In the genomic region with DNA sequence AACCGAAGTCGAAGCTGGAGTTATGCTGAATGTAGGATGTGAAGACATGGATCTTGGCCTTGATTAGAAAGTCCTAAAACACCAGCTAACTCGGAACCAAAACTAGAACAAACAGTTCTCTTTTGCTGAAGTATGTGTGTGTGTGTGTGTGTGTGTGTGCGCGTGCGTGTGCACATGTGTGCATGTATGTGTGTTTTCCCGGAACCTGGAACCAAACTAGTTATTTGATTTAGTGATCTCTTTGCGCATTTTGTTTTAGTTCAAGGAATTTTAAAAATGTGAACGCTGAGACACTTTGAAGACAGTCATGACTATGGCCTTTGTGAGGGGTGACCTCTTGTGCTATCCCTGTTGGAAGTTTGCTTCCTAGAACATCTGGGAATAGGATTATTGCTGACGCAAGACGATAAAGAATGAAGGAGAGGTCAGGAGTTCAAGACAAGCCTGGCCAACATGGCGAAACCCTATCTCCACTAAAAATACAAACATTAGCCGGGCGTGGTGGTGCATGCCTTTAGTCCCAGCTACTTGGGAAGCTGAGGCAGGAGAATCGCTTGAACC, we compare ENCODE assay signal across 14 cellular contexts. TPM values are rescaled to one million over a fixed set of nuclear protein-coding genes. Genes with fewer than 3 reads are reported as not detected.
DNase-seq lines count a peak whose midpoint lies in the region; ATAC-seq, FAIRE-seq and TF ChIP-seq lines count a peak whose summit lies in the region.
"Had no signal": no experiment of that assay in that cellular context is flagged by ENCODE, and none has a peak within 500 bp of the region (broad histone marks: within the 10 kb centered on the region; RNA-seq: fewer than 3 reads in every experiment).

No MANE protein-coding gene starts in this region.

- no peak overlapping the region; the same call in 1 of the 2 replicates for H2AFZ ChIP-seq in GM12878 (ENCODE audit: control insufficient read depth, low read depth, low read length)

- BruUV-seq in GM12878 (replicated peaks; lab: Mats Ljungman, UMichigan): no TSS peak

- H3K4me2 ChIP-seq in GM12878 (ENCODE audit: control insufficient read depth, insufficient read depth): peak overlapping the region; percentile 85; the same call in 1 of the 2 replicates

- H3K27ac Mint-ChIP-seq in activated naive CD4-positive, alpha-beta T cell treated with anti-CD3 and anti-CD28 coated beads, Interleukin-2, amount 10 ng/mL, durations not matched to agents 7 days and 5 days: no peak overlapping the region

- TF ChIP-seq EP300 in GM12878 (IDR thresholded peaks at IDR 0.05; ENCODE audit: borderline replicate concordance in 1 of 2, control insufficient read depth in 1 of 2, low read depth in 2 of 2, low read length in 2 of 2): no peak
- peak in 1 of 4 donors; percentile 21 for TF ChIP-seq EP300 in sigmoid colon (IDR thresholded peaks at IDR 0.05)

- ATAC-seq in GM12878 (no peak), heart right ventricle (peak in 7 of 8 donors; percentile 2 to 54 (median 26)), GM21723 (IDR thresholded peaks at IDR 0.05; ENCODE audit: unreplicated experiment) (no peak), HG03521 (IDR thresholded peaks at IDR 0.05; ENCODE audit: unreplicated experiment) (no peak)

- DNase-seq in COLO829 (ENCODE audit: low spot score) (peak; percentile 42), GM12878 (ENCODE audit: low read depth, low spot score) (no peak), heart right ventricle (no peak), sigmoid colon (no peak), AG20443 (ENCODE audit: low spot score) (no peak)
- no peak for DNase-seq in activated naive CD4-positive, alpha-beta T cell treated with anti-CD3 and anti-CD28 coated beads, Interleukin-2, amount 10 ng/mL, durations not matched to agents 7 days and 5 days
- DNase-seq: mesendoderm; NCI-H187 treated with DMSO at 0.1 percent for 48 hours; small intestine; stimulated activated CD8-positive, alpha-beta memory T cell treated with anti-CD3 and anti-CD28 coated beads, Interleukin-4, amount 100 ng/mL, for 48 hours; T-helper 9 cell had no signal

- no peaks in the 10 kb centered on the region for H3K9me3 Mint-ChIP-seq in activated naive CD4-positive, alpha-beta T cell treated with anti-CD3 and anti-CD28 coated beads, Interleukin-2, amount 10 ng/mL, durations not matched to agents 7 days and 5 days

- H3K36me3 Mint-ChIP-seq in activated naive CD4-positive, alpha-beta T cell treated with anti-CD3 and anti-CD28 coated beads, Interleukin-2, amount 10 ng/mL, durations not matched to agents 7 days and 5 days: no peaks in the 10 kb centered on the region

- peaks cover 12% of the 10 kb centered on the region for H3K4me1 Mint-ChIP-seq in activated naive CD4-positive, alpha-beta T cell treated with anti-CD3 and anti-CD28 coated beads, Interleukin-2, amount 10 ng/mL, durations not matched to agents 7 days and 5 days

- H3K9ac ChIP-seq in GM12878 (ENCODE audit: control insufficient read depth, insufficient read depth, low read length): no peak overlapping the region

- no peaks in the 10 kb centered on the region; the same call in none of the 2 replicates for H3K79me2 ChIP-seq in GM12878 (ENCODE audit: control insufficient read depth, insufficient read depth, low read length)

- peaks cover 13% of the 10 kb centered on the region for H3K4me1 ChIP-seq in GM12878 (ENCODE audit: control insufficient read depth, insufficient read depth, low read length)
- H3K4me1 ChIP-seq in heart right ventricle: peaks cover 18 to 97% (median 79%) of the 10 kb centered on the region in 9 donors
- peaks cover 0 to 40% (median 26%) of the 10 kb centered on the region in 4 donors for H3K4me1 ChIP-seq in sigmoid colon

- TF ChIP-seq POLR2A in GM12878 (IDR thresholded peaks at IDR 0.05; ENCODE audit: low read depth, low read length) (no peak), sigmoid colon (IDR thresholded peaks at IDR 0.05) (no peak)

- H3K9me3 ChIP-seq in GM12878 (replicated peaks; ENCODE audit: control insufficient read depth, insufficient read depth, low read length): no peaks in the 10 kb centered on the region
- no peaks in the 10 kb centered on the region for H3K9me3 ChIP-seq in heart right ventricle
- H3K9me3 ChIP-seq in sigmoid colon: no peaks in the 10 kb centered on the region

- SMC1A ChIA-PET in GM12878 (lab: Charles Lee; ENCODE audit: uncharacterized antibody, unreplicated experiment): interaction anchor here (0.7 to 1.9 kb wide), 4 partner anchors 9 to 424 kb away, joined by 3 to 5 read pairs (median 3); no protein-coding TSS in a partner anchor

- FAIRE-seq in GM12878 (lab: Jason Lieb, UNC): no peak
- FAIRE-seq: small intestine had no signal

- intact Hi-C loops in GM12878 (cut with micrococcal nuclease; ENCODE audit: unreplicated experiment) (loop anchor here (10.0 kb wide), 1 partner anchor 370 kb away; a partner anchor contains a TSS), heart right ventricle (cut with DNase I) (loop anchor here in 1 of 10 donors (10.0 kb wide), 1 partner anchor 60 kb away; no protein-coding TSS in a partner anchor), sigmoid colon (cut with DNase I) (loop anchor here (10.0 kb wide), 1 partner anchor 660 kb away; no protein-coding TSS in a partner anchor)

- H3K27me3 ChIP-seq in GM12878 (replicated peaks in 1 of 2; ENCODE audit: control insufficient read depth in 2 of 2, insufficient read depth in 2 of 2, low read length in 1 of 2): no peaks in the 10 kb centered on the region
- H3K27me3 ChIP-seq in heart right ventricle: no peaks in the 10 kb centered on the region
- H3K27me3 ChIP-seq in sigmoid colon: no peaks in the 10 kb centered on the region

- no peak overlapping the region for H3K4me3 ChIP-seq in GM12878
- H3K4me3 ChIP-seq in heart right ventricle: no peak overlapping the region
- no peak overlapping the region for H3K4me3 ChIP-seq in sigmoid colon

- POLR2A ChIA-PET in GM12878 (lab: Charles Lee): no interaction called here

- in situ Hi-C loops in GM12878 (cut with MboI): no loop called here

- H3K36me3 ChIP-seq in GM12878 (ENCODE audit: control insufficient read depth in 2 of 2, insufficient read depth in 2 of 2, low read length in 1 of 2) (no peaks in the 10 kb centered on the region), heart right ventricle (peaks cover 0 to 52% (median 9%) of the 10 kb centered on the region in 9 donors), sigmoid colon (peaks cover 0 to 36% (median 2%) of the 10 kb centered on the region in 4 donors)

- no peak overlapping the region for H3K4me3 Mint-ChIP-seq in activated naive CD4-positive, alpha-beta T cell treated with anti-CD3 and anti-CD28 coated beads, Interleukin-2, amount 10 ng/mL, durations not matched to agents 7 days and 5 days

- H3K27ac ChIP-seq in GM12878 (ENCODE audit: control insufficient read depth, insufficient read depth) (no peak overlapping the region), heart right ventricle (peak overlapping the region; percentile 50 to 93 (median 79)), sigmoid colon (peak overlapping the region in 3 of 4 donors; percentile 46 to 70 (median 57))

- peaks cover under 1% of the 10 kb centered on the region for H3K27me3 Mint-ChIP-seq in activated naive CD4-positive, alpha-beta T cell treated with anti-CD3 and anti-CD28 coated beads, Interleukin-2, amount 10 ng/mL, durations not matched to agents 7 days and 5 days

- no peak for TF ChIP-seq CTCF in GM12878 (IDR thresholded peaks at IDR 0.05 in 2 of 3, conservative IDR thresholded peaks at IDR 0.05 in 1 of 3; ENCODE audit: control insufficient read depth in 2 of 3, extremely low read depth in 1 of 3, insufficient read depth in 1 of 3, low read depth in 3 of 3, low read length in 3 of 3)
- no peak for TF ChIP-seq CTCF in heart right ventricle (IDR thresholded peaks at IDR 0.05)
- no peak for TF ChIP-seq CTCF in sigmoid colon (IDR thresholded peaks at IDR 0.05)

- H4K20me1 ChIP-seq in GM12878 (ENCODE audit: control insufficient read depth, insufficient read depth): no peaks in the 10 kb centered on the region

- CTCF ChIA-PET in GM12878 (lab: Yijun Ruan, JAX): interaction anchor here (1.2 kb wide), 1 partner anchor 146 kb away, joined by 3 read pairs; no protein-coding TSS in a partner anchor
- CTCF ChIA-PET in activated naive CD4-positive, alpha-beta T cell treated with anti-CD3 and anti-CD28 coated beads, Interleukin-2, amount 10 ng/mL, durations not matched to agents 7 days and 5 days (lab: Charles Lee): interaction anchor here (0.6 to 1.5 kb wide), 3 partner anchors 8 to 144 kb away, joined by 4 to 6 read pairs (median 4); no protein-coding TSS in a partner anchor

- no peak for TF ChIP-seq RAD21 in GM12878 (IDR thresholded peaks at IDR 0.05; ENCODE audit: insufficient read depth, low read depth, low read length)

- WGBS in GM12878 (ENCODE audit: insufficient coverage, insufficient replicate concordance, low lambda C conversion rate, missing lambda C conversion rate): 68% methylated on average over 15 of the region's 15 CpGs
- WGBS in heart right ventricle, 2 donors: 32 to 33% methylated on average over 15 of the region's 15 CpGs
- 77 to 83% methylated on average over 15 of the region's 15 CpGs for WGBS in sigmoid colon, 2 donors

- RAD21 ChIA-PET in GM12878 (lab: Charles Lee; ENCODE audit: unreplicated experiment): no interaction called here

RNA-seq across cellular contexts. Expression of a gene that starts 23.8 kb away (rescaled TPM):
- 0.20 and 0.54 TPM in 2 replicates for total RNA-seq in GM12878 (2013; cell fraction: nucleolus; rRNA removed)
- 3.9 and 4.3 TPM in 2 replicates for total RNA-seq in GM12878 (2014; rRNA removed)
- 2.2 and 2.3 TPM in 2 replicates for total RNA-seq in GM12878 (2014; rRNA removed; fragmentation: Illumina TruSeq; extraction: Trizol)
- 2.2 and 3.0 TPM in 2 replicates for total RNA-seq in GM12878 (2021)
- polyA plus RNA-seq in GM12878 (2011; ENCODE audit: low read depth): 1.9 TPM
- polyA plus RNA-seq in GM12878 (2011; rRNA removed): 4.8 and 5.2 TPM in 2 replicates
- polyA plus RNA-seq in GM12878 (2011; cell fraction: cytosol; rRNA removed): 5.7 and 6.9 TPM in 2 replicates
- 2.5 and 2.6 TPM in 2 replicates for polyA plus RNA-seq in GM12878 (2011; cell fraction: nucleus; rRNA removed)
- polyA plus RNA-seq in GM12878 (2012): 2.0 and 2.3 TPM in 2 replicates
- polyA plus RNA-seq in GM12878 (2014; fragmentation: Illumina TruSeq; extraction: Trizol): 2.5 and 2.7 TPM in 2 replicates
- 1 to 10 TPM; 7.4 to 9.9 TPM for polyA plus RNA-seq in GM12878 (2014; fragmentation: Nextera tagmentation; extraction: Ambion mirVana)
- polyA plus RNA-seq in GM12878 (2014; rRNA removed): 3.4 and 4.2 TPM in 2 replicates
- polyA plus RNA-seq in GM12878 (2016; fragmentation: Nextera tagmentation; extraction: Ambion mirVana): 1 to 10 TPM; 7.1 to 7.7 TPM
- polyA minus RNA-seq in GM12878 (2011; rRNA and poly(A)+ RNA removed): 4.6 and 5.3 TPM in 2 replicates
- 2.0 and 2.4 TPM in 2 replicates for polyA minus RNA-seq in GM12878 (2011; cell fraction: cytosol; rRNA and poly(A)+ RNA removed)
- 0.24 and 0.96 TPM in 2 replicates for polyA minus RNA-seq in GM12878 (2011; cell fraction: nucleus; rRNA and poly(A)+ RNA removed)
- total RNA-seq in heart right ventricle: 1,000 to 10,000 TPM in 9 of 10 donors, 100 to 1,000 TPM in 1; 598 to 2,354 (median 1,687) TPM
- polyA plus RNA-seq in heart right ventricle: 100 to 1,000 TPM; 437 to 653 TPM
- total RNA-seq in sigmoid colon: 100 to 1,000 TPM in 1 of 4 donors, 10 to 100 TPM in 3; 62.0 to 123 (median 77.6) TPM
- 100 to 1,000 TPM in 2 of 3 donors, 10 to 100 TPM in 1; 98.8 to 210 (median 123) TPM for polyA plus RNA-seq in sigmoid colon
- total RNA-seq: OCI-LY7 had no signal

RNA-seq across cellular contexts. Expression of a gene that starts 37.7 kb away (rescaled TPM):
- total RNA-seq in GM12878 (2013; cell fraction: nucleolus; rRNA removed): 38.8 and 40.1 TPM in 2 replicates
- total RNA-seq in GM12878 (2014; rRNA removed) (7.2 and 7.3 TPM in 2 replicates), GM12878 (2014; rRNA removed; fragmentation: Illumina TruSeq; extraction: Trizol) (15.9 and 16.1 TPM in 2 replicates), GM12878 (2021) (11.3 and 13.2 TPM in 2 replicates), heart right ventricle (10 to 100 TPM; 12.2 to 22.9 (median 17.2) TPM), sigmoid colon (10 to 100 TPM; 15.7 to 22.5 (median 16.0) TPM)
- 5.6 TPM for polyA plus RNA-seq in GM12878 (2011; ENCODE audit: low read depth)
- polyA plus RNA-seq in GM12878 (2011; rRNA removed) (24.2 and 39.4 TPM in 2 replicates), GM12878 (2014; fragmentation: Illumina TruSeq; extraction: Trizol) (20.8 and 22.2 TPM in 2 replicates), GM12878 (2014; fragmentation: Nextera tagmentation; extraction: Ambion mirVana) (10 to 100 TPM; 15.7 to 19.5 TPM), GM12878 (2014; rRNA removed) (10.0 and 11.4 TPM in 2 replicates), GM12878 (2016; fragmentation: Nextera tagmentation; extraction: Ambion mirVana) (10 to 100 TPM; 13.5 to 15.2 TPM), heart right ventricle (1 to 10 TPM; 9.0 to 9.1 TPM), sigmoid colon (10 to 100 TPM in 1 of 3 donors, 1 to 10 TPM in 2; 8.3 to 10.9 (median 8.4) TPM)
- polyA plus RNA-seq in GM12878 (2011; cell fraction: cytosol; rRNA removed): 8.5 and 9.2 TPM in 2 replicates
- polyA plus RNA-seq in GM12878 (2011; cell fraction: nucleus; rRNA removed): 7.9 and 8.6 TPM in 2 replicates
- polyA plus RNA-seq in GM12878 (2012): 14.0 and 16.8 TPM in 2 replicates
- polyA minus RNA-seq in GM12878 (2011; rRNA and poly(A)+ RNA removed): 7.2 and 7.8 TPM in 2 replicates
- 5.1 and 9.5 TPM in 2 replicates for polyA minus RNA-seq in GM12878 (2011; cell fraction: cytosol; rRNA and poly(A)+ RNA removed)
- 6.6 and 9.1 TPM in 2 replicates for polyA minus RNA-seq in GM12878 (2011; cell fraction: nucleus; rRNA and poly(A)+ RNA removed)

RNA-seq across cellular contexts. Expression of a gene that starts 45.5 kb away (rescaled TPM):
- 28.5 and 29.8 TPM in 2 replicates for total RNA-seq in GM12878 (2013; cell fraction: nucleolus; rRNA removed)
- total RNA-seq in GM12878 (2014; rRNA removed): 27.6 and 30.0 TPM in 2 replicates
- total RNA-seq in GM12878 (2014; rRNA removed; fragmentation: Illumina TruSeq; extraction: Trizol): 21.1 and 22.5 TPM in 2 replicates
- 35.2 and 37.4 TPM in 2 replicates for total RNA-seq in GM12878 (2021)
- 10.2 TPM for polyA plus RNA-seq in GM12878 (2011; ENCODE audit: low read depth)
- polyA plus RNA-seq in GM12878 (2011; rRNA removed): 13.0 and 16.2 TPM in 2 replicates
- 20.0 and 21.0 TPM in 2 replicates for polyA plus RNA-seq in GM12878 (2011; cell fraction: cytosol; rRNA removed)
- polyA plus RNA-seq in GM12878 (2011; cell fraction: nucleus; rRNA removed): 19.8 and 24.6 TPM in 2 replicates
- polyA plus RNA-seq in GM12878 (2012): 14.5 and 15.6 TPM in 2 replicates
- 23.4 and 28.0 TPM in 2 replicates for polyA plus RNA-seq in GM12878 (2014; fragmentation: Illumina TruSeq; extraction: Trizol)
- 1 to 10 TPM; 7.9 to 8.1 TPM for polyA plus RNA-seq in GM12878 (2014; fragmentation: Nextera tagmentation; extraction: Ambion mirVana)
- polyA plus RNA-seq in GM12878 (2014; rRNA removed): 26.5 and 28.2 TPM in 2 replicates
- polyA plus RNA-seq in GM12878 (2016; fragmentation: Nextera tagmentation; extraction: Ambion mirVana): 10 to 100 TPM in 1 of 2 experiments, 1 to 10 TPM in 1; 8.6 to 24.9 TPM
- 26.4 and 31.2 TPM in 2 replicates for polyA minus RNA-seq in GM12878 (2011; rRNA and poly(A)+ RNA removed)
- 12.5 and 13.8 TPM in 2 replicates for polyA minus RNA-seq in GM12878 (2011; cell fraction: cytosol; rRNA and poly(A)+ RNA removed)
- 14.5 and 21.4 TPM in 2 replicates for polyA minus RNA-seq in GM12878 (2011; cell fraction: nucleus; rRNA and poly(A)+ RNA removed)
- total RNA-seq in heart right ventricle: 10 to 100 TPM in 9 of 10 donors, 1 to 10 TPM in 1; 8.3 to 12.7 (median 10.5) TPM
- polyA plus RNA-seq in heart right ventricle: 1 to 10 TPM; 2.1 to 3.4 TPM
- 10 to 100 TPM; 17.4 to 24.6 (median 20.8) TPM for total RNA-seq in sigmoid colon
- polyA plus RNA-seq in sigmoid colon: 1 to 10 TPM; 4.8 to 9.0 (median 5.5) TPM

Comparison
In these comparisons a context has a peak if more than half of its experiments do, and no peak if none do; other contexts are left out.
1. ATAC-seq: peak in heart right ventricle (7 of 8); none in GM12878 (single experiment), GM21723 (single experiment) and HG03521 (single experiment).
2. RNA of a gene that starts 23.8 kb away (total RNA-seq): 598 to 2,354 TPM in heart right ventricle and 62.0 to 123 TPM in sigmoid colon; 0.20 to 4.3 TPM in GM12878; every median in the first group is over 10 times any median in the second.